ENCODE assay signal across 13 cellular contexts in genomic region chr9:4344946-4345345, GRCh38. TPM values are rescaled to one million over a fixed set of nuclear protein-coding genes. Genes with fewer than 3 reads are reported as not detected.
DNase-seq lines count a peak whose midpoint lies in the region; ATAC-seq, FAIRE-seq and TF ChIP-seq lines count a peak whose summit lies in the region.
"Had no signal": no experiment of that assay in that cellular context is flagged by ENCODE, and none has a peak within 500 bp of the region (broad histone marks: within the 10 kb centered on the region; RNA-seq: fewer than 3 reads in every experiment).

No MANE protein-coding gene starts in this region.

- H3K4me3 ChIP-seq in astrocyte (ENCODE audit: insufficient read depth, low read depth, low read length) (no peak overlapping the region), MM.1S (ENCODE audit: low read length) (no peak overlapping the region), osteoblast (ENCODE audit: insufficient read depth, low read length) (no peak overlapping the region)
- H3K4me3 ChIP-seq: SJSA1, vagina had no signal

- H3K4me3 Mint-ChIP-seq in astrocyte (ENCODE audit: unreplicated experiment), result no peak overlapping the region

- H3K79me2 ChIP-seq in astrocyte (ENCODE audit: insufficient read depth, low read length), result no peaks in the 10 kb centered on the region
- H3K79me2 ChIP-seq in MM.1S (ENCODE audit: low read length), result no peaks in the 10 kb centered on the region
- no peaks in the 10 kb centered on the region for H3K79me2 ChIP-seq in osteoblast (ENCODE audit: insufficient read depth, low read length)

- FAIRE-seq in astrocyte (lab: Jason Lieb, UNC), result no peak

- TF ChIP-seq CTCF in astrocyte (IDR thresholded peaks at IDR 0.05; ENCODE audit: insufficient read depth, low read depth, low read length), result no peak
- TF ChIP-seq CTCF in MM.1S (IDR thresholded peaks at IDR 0.05; ENCODE audit: low read length), result no peak
- no peak for TF ChIP-seq CTCF in osteoblast (IDR thresholded peaks at IDR 0.05; ENCODE audit: extremely low read depth, low read depth, low read length)

- H3K27me3 ChIP-seq in astrocyte (ENCODE audit: insufficient read depth, low read length) (no peaks in the 10 kb centered on the region), MM.1S (replicated peaks; ENCODE audit: insufficient read depth, low read length) (no peaks in the 10 kb centered on the region), osteoblast (ENCODE audit: insufficient read depth, low read length) (no peaks in the 10 kb centered on the region)
- H3K27me3 ChIP-seq: SJSA1, vagina had no signal

- H3K9me2 ChIP-seq in MM.1S (replicated peaks; ENCODE audit: insufficient read depth, low read length), result no peaks in the 10 kb centered on the region

- H3K27ac Mint-ChIP-seq in astrocyte (ENCODE audit: unreplicated experiment), result peak overlapping the region; percentile 5

- H3K36me3 ChIP-seq in astrocyte (ENCODE audit: insufficient read depth, low read length), result no peaks in the 10 kb centered on the region
- no peaks in the 10 kb centered on the region for H3K36me3 ChIP-seq in MM.1S (replicated peaks; ENCODE audit: insufficient read depth, low read length)
- H3K36me3 ChIP-seq in osteoblast (ENCODE audit: insufficient read depth, low read length), result no peaks in the 10 kb centered on the region
- H3K36me3 ChIP-seq: SJSA1, vagina had no signal

- H3K9me3 ChIP-seq in astrocyte (ENCODE audit: insufficient read depth, low read depth, low read length) (no peaks in the 10 kb centered on the region), MM.1S (replicated peaks; ENCODE audit: insufficient read depth, low read length) (no peaks in the 10 kb centered on the region), osteoblast (ENCODE audit: low read depth, low read length) (no peaks in the 10 kb centered on the region)
- H3K9me3 ChIP-seq: SJSA1, vagina had no signal

- ATAC-seq in HG03457 (IDR thresholded peaks at IDR 0.05; ENCODE audit: unreplicated experiment) (no peak), left colon (no peak)

- H3K4me2 ChIP-seq in astrocyte (ENCODE audit: low read length), result no peak overlapping the region
- no peak overlapping the region for H3K4me2 ChIP-seq in MM.1S (ENCODE audit: low read depth, low read length)
- no peak overlapping the region for H3K4me2 ChIP-seq in osteoblast (ENCODE audit: insufficient read depth, low read length)

- H3K9me3 Mint-ChIP-seq in astrocyte (ENCODE audit: unreplicated experiment), result peaks cover 5% of the 10 kb centered on the region

- DNase-seq in ELR (ENCODE audit: low read depth) (peak; percentile 26), astrocyte (ENCODE audit: low read depth) (no peak), MM.1S (no peak), left colon (no peak), osteoblast (ENCODE audit: insufficient read length, low spot score, missing footprints) (no peak)
- DNase-seq in activated CD4-positive, alpha-beta T cell treated with anti-CD3 and anti-CD28 coated beads for 48 hours, result peak; percentile 61
- peak; percentile 6 to 31 for DNase-seq in stimulated activated CD4-positive, alpha-beta T cell treated with anti-CD3 and anti-CD28 coated beads, Interleukin-1b, Interleukin-23, amount 100 ng/mL, for 4 hours (ENCODE audit: low read depth in 2 of 2)
- DNase-seq: activated CD4-positive, CD25-positive, alpha-beta regulatory T cell treated with anti-CD3 and anti-CD28 coated beads, Interleukin-2, amount 50 U/mL, for 72 hours; C1 segment of cervical spinal cord; NCI-H526 had no signal

- no peaks in the 10 kb centered on the region for H3K27me3 Mint-ChIP-seq in astrocyte (ENCODE audit: low read depth, unreplicated experiment)

- H3K36me3 Mint-ChIP-seq in astrocyte (ENCODE audit: low read depth, unreplicated experiment), result peaks cover 1% of the 10 kb centered on the region

- H4K20me1 ChIP-seq in astrocyte (ENCODE audit: insufficient read depth, low read length) (no peaks in the 10 kb centered on the region), MM.1S (ENCODE audit: insufficient read depth, low read length) (no peaks in the 10 kb centered on the region), osteoblast (ENCODE audit: insufficient read depth, low read length) (no peaks in the 10 kb centered on the region)

- H3K4me1 ChIP-seq in astrocyte (ENCODE audit: insufficient read depth, low read length), result no peaks in the 10 kb centered on the region
- no peaks in the 10 kb centered on the region for H3K4me1 ChIP-seq in MM.1S (ENCODE audit: low read length)
- no peaks in the 10 kb centered on the region for H3K4me1 ChIP-seq in osteoblast (ENCODE audit: insufficient read depth, low read length)
- H3K4me1 ChIP-seq: SJSA1, vagina had no signal

- H3F3A ChIP-seq in MM.1S (ENCODE audit: insufficient read depth, low read length), result no peaks in the 10 kb centered on the region

- H3K9ac ChIP-seq in astrocyte (ENCODE audit: low read length), result no peak overlapping the region
- no peak overlapping the region for H3K9ac ChIP-seq in MM.1S (ENCODE audit: low read length)

- peaks cover 21% of the 10 kb centered on the region for H3K4me1 Mint-ChIP-seq in astrocyte (ENCODE audit: low read depth, unreplicated experiment)

- H2AFZ ChIP-seq in astrocyte (ENCODE audit: low read depth, low read length) (no peak overlapping the region), MM.1S (ENCODE audit: low read length) (no peak overlapping the region), osteoblast (ENCODE audit: low read length) (no peak overlapping the region)

- no peak overlapping the region for H3K27ac ChIP-seq in astrocyte (ENCODE audit: low read depth, low read length)
- H3K27ac ChIP-seq in MM.1S (ENCODE audit: low read length), result no peak overlapping the region
- no peak overlapping the region for H3K27ac ChIP-seq in osteoblast (ENCODE audit: low read depth, low read length)
- H3K27ac ChIP-seq: SJSA1, vagina had no signal

- intact Hi-C loops in left colon (cut with DNase I, micrococcal nuclease), result no loop called here

RNA-seq across cellular contexts. Expression of gene GLIS3, which starts 45.1 kb away (rescaled TPM):
- total RNA-seq in astrocyte (78.4 and 81.9 TPM in 2 replicates), left colon (10 to 100 TPM; 10.6 to 30.9 TPM), osteoblast (55.4 and 80.0 TPM in 2 replicates)

Comparison
In these comparisons a context has a peak if more than half of its experiments do, and no peak if none do; other contexts are left out.
1. DNase-seq: peak in ELR (single experiment), activated CD4-positive, alpha-beta T cell treated with anti-CD3 and anti-CD28 coated beads for 48 hours (single experiment) and stimulated activated CD4-positive, alpha-beta T cell treated with anti-CD3 and anti-CD28 coated beads, Interleukin-1b, Interleukin-23, amount 100 ng/mL, for 4 hours (2 of 2); none in astrocyte (single experiment), MM.1S (single experiment), left colon (0 of 2) and osteoblast (single experiment).